In the genomic region with DNA sequence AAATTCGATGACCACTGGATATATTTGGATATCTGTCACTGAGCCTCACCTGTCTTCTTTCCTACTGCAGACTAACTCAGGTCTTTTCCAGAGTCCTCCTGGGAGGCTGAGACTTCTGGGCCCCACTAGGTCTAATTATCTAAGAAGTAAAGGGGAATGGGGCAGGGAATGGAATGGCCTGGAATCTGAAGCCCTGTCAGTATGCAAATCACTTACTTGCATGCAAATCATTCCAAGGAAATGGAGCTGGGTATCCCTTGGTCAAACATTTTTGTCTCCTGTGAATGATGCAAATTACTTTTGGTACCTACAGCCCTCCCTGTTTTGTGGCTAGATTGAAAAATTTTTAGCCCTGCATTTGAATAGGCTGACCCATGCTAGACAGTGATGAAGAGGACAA, we compare ENCODE assay signal across 1 cellular context.
TF ChIP-seq lines count a peak whose summit lies in the region.

No MANE protein-coding gene starts in this region.

TF ChIP-seq in GM23338, 12 proteins besides CTCF, POLR2A, EP300 and RAD21 (continued from another document):
- TF ChIP-seq, protein P1, sequence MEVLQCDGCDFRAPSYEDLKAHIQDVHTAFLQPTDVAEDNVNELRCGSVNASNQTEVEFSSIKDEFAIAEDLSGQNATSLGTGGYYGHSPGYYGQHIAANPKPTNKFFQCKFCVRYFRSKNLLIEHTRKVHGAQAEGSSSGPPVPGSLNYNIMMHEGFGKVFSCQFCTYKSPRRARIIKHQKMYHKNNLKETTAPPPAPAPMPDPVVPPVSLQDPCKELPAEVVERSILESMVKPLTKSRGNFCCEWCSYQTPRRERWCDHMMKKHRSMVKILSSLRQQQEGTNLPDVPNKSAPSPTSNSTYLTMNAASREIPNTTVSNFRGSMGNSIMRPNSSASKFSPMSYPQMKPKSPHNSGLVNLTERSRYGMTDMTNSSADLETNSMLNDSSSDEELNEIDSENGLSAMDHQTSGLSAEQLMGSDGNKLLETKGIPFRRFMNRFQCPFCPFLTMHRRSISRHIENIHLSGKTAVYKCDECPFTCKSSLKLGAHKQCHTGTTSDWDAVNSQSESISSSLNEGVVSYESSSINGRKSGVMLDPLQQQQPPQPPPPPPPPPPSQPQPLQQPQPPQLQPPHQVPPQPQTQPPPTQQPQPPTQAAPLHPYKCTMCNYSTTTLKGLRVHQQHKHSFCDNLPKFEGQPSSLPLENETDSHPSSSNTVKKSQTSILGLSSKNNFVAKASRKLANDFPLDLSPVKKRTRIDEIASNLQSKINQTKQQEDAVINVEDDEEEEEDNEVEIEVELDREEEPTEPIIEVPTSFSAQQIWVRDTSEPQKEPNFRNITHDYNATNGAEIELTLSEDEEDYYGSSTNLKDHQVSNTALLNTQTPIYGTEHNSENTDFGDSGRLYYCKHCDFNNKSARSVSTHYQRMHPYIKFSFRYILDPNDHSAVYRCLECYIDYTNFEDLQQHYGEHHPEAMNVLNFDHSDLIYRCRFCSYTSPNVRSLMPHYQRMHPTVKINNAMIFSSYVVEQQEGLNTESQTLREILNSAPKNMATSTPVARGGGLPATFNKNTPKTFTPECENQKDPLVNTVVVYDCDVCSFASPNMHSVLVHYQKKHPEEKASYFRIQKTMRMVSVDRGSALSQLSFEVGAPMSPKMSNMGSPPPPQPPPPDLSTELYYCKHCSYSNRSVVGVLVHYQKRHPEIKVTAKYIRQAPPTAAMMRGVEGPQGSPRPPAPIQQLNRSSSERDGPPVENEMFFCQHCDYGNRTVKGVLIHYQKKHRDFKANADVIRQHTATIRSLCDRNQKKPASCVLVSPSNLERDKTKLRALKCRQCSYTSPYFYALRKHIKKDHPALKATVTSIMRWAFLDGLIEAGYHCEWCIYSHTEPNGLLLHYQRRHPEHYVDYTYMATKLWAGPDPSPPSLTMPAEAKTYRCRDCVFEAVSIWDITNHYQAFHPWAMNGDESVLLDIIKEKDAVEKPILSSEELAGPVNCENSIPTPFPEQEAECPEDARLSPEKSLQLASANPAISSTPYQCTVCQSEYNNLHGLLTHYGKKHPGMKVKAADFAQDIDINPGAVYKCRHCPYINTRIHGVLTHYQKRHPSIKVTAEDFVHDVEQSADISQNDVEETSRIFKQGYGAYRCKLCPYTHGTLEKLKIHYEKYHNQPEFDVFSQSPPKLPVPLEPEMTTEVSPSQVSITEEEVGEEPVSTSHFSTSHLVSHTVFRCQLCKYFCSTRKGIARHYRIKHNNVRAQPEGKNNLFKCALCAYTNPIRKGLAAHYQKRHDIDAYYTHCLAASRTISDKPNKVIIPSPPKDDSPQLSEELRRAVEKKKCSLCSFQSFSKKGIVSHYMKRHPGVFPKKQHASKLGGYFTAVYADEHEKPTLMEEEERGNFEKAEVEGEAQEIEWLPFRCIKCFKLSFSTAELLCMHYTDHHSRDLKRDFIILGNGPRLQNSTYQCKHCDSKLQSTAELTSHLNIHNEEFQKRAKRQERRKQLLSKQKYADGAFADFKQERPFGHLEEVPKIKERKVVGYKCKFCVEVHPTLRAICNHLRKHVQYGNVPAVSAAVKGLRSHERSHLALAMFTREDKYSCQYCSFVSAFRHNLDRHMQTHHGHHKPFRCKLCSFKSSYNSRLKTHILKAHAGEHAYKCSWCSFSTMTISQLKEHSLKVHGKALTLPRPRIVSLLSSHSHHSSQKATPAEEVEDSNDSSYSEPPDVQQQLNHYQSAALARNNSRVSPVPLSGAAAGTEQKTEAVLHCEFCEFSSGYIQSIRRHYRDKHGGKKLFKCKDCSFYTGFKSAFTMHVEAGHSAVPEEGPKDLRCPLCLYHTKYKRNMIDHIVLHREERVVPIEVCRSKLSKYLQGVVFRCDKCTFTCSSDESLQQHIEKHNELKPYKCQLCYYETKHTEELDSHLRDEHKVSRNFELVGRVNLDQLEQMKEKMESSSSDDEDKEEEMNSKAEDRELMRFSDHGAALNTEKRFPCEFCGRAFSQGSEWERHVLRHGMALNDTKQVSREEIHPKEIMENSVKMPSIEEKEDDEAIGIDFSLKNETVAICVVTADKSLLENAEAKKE (CRISPR knock-in tag; IDR thresholded peaks at IDR 0.05): no peak
- TF ChIP-seq, protein P2, sequence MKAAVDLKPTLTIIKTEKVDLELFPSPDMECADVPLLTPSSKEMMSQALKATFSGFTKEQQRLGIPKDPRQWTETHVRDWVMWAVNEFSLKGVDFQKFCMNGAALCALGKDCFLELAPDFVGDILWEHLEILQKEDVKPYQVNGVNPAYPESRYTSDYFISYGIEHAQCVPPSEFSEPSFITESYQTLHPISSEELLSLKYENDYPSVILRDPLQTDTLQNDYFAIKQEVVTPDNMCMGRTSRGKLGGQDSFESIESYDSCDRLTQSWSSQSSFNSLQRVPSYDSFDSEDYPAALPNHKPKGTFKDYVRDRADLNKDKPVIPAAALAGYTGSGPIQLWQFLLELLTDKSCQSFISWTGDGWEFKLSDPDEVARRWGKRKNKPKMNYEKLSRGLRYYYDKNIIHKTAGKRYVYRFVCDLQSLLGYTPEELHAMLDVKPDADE (IDR thresholded peaks at IDR 0.05): no peak
- no peak for TF ChIP-seq STAT1 (IDR thresholded peaks at IDR 0.05; ENCODE audit: unreplicated experiment)
- no peak for TF ChIP-seq EZH2 (IDR thresholded peaks at IDR 0.05; ENCODE audit: low read depth, unreplicated experiment)
- TF ChIP-seq EZH2phosphoT487 (IDR thresholded peaks at IDR 0.05; ENCODE audit: unreplicated experiment): no peak
- no peak for TF ChIP-seq POLR2AphosphoS5 (IDR thresholded peaks at IDR 0.05; ENCODE audit: low read depth)
